In the genomic region with DNA sequence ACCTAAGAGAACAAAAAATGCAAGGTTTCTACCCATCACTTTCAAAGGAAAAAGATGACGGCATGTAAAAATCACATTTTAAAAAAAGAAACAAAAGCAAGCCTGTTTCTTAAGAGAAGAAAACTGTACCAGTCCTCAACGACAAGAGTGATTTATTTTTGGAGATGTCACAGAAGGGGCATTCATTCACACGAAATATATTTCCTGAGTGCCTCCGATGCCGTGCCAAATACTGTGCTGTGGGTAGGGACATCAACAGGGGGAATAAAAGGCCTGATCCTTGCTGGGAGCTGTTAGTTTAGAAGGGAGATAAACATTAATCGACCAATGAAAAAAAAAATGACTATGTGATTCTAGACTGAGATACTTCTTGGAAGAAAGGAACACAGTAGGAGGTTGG, we compare ENCODE assay signal across 23 cellular contexts.
"Had no signal": no experiment of that assay in that cellular context is flagged by ENCODE, and none has a peak within 500 bp of the region (broad histone marks: within the 10 kb centered on the region; RNA-seq: fewer than 3 reads in every experiment).

No MANE protein-coding gene starts in this region.

- H3K9me3 Mint-ChIP-seq: activated B cell treated with CpG ODN at 0.5 μM for 24 hours; activated CD4-positive, alpha-beta T cell treated with anti-CD3 and anti-CD28 coated beads, Interleukin-2, amount 10 ng/mL, durations not matched to agents 24 days and 14 days; activated naive CD4-positive, alpha-beta T cell treated with anti-CD3 and anti-CD28 coated beads, Interleukin-2, amount 10 ng/mL, durations not matched to agents 7 days and 5 days had no signal

- DNase-seq: activated B cell treated with CpG ODN at 0.5 μM for 24 hours; activated CD4-positive, alpha-beta T cell treated with anti-CD3 and anti-CD28 coated beads for 1 hour; activated CD4-positive, alpha-beta T cell treated with anti-CD3 and anti-CD28 coated beads, Interleukin-2, amount 10 ng/mL, durations not matched to agents 24 days and 14 days; activated CD4-positive, alpha-beta T cell treated with anti-CD3 and anti-CD28 coated beads, Interleukin-2, amount 50 U/mL, for 48 hours; activated CD8-positive, alpha-beta memory T cell treated with anti-CD3 and anti-CD28 coated beads for 24 hours; activated gamma-delta T cell; activated naive CD4-positive, alpha-beta T cell treated with anti-CD3 and anti-CD28 coated beads, Interleukin-2, amount 10 ng/mL, durations not matched to agents 7 days and 5 days; activated naive CD8-positive, alpha-beta T cell treated with anti-CD3 and anti-CD28 coated beads for 36 hours; activated T-cell treated with anti-CD3 and anti-CD28 coated beads, Interleukin-2, amount 50 U/mL, for 48 hours; Kasumi-1; KBM-7; NCI-H1105 treated with DMSO at 0.1 percent for 48 hours; NCI-H1436 treated with DMSO at 0.1 percent for 48 hours; NCI-H187; NCI-H2081; NCI-H510A treated with DMSO at 0.1 percent for 48 hours; NCI-H69; NK-92 treated with Interleukin-12 subunit alpha and Interleukin-12 subunit beta, amount 100 ng/mL, for 24 hours; Peyer's patch; SHP77; T-helper 17 cell; T-helper 9 cell had no signal

- H3K4me3 ChIP-seq: Peyer's patch had no signal

- H3K36me3 Mint-ChIP-seq: activated naive CD4-positive, alpha-beta T cell treated with anti-CD3 and anti-CD28 coated beads, Interleukin-2, amount 10 ng/mL, durations not matched to agents 7 days and 5 days; activated naive CD8-positive, alpha-beta T cell treated with anti-CD3 and anti-CD28 coated beads for 36 hours had no signal

- H3K27me3 ChIP-seq: Peyer's patch had no signal

- H3K27me3 Mint-ChIP-seq: activated B cell treated with CpG ODN at 0.5 μM for 24 hours; activated CD4-positive, alpha-beta T cell treated with anti-CD3 and anti-CD28 coated beads, Interleukin-2, amount 10 ng/mL, durations not matched to agents 24 days and 14 days; activated naive CD4-positive, alpha-beta T cell treated with anti-CD3 and anti-CD28 coated beads, Interleukin-2, amount 10 ng/mL, durations not matched to agents 7 days and 5 days; activated naive CD8-positive, alpha-beta T cell treated with anti-CD3 and anti-CD28 coated beads for 36 hours; activated T-helper 17 cell treated with anti-CD3 and anti-CD28 coated beads, Interleukin-2, amount 50 U/mL, for 72 hours; T-helper 17 cell had no signal

- H3K4me1 ChIP-seq: Peyer's patch had no signal

- H3K27ac Mint-ChIP-seq: activated B cell treated with CpG ODN at 0.5 μM for 24 hours; activated CD4-positive, alpha-beta T cell treated with anti-CD3 and anti-CD28 coated beads, Interleukin-2, amount 10 ng/mL, durations not matched to agents 24 days and 14 days; activated naive CD4-positive, alpha-beta T cell treated with anti-CD3 and anti-CD28 coated beads, Interleukin-2, amount 10 ng/mL, durations not matched to agents 7 days and 5 days; activated naive CD8-positive, alpha-beta T cell treated with anti-CD3 and anti-CD28 coated beads for 36 hours; activated T-helper 17 cell treated with anti-CD3 and anti-CD28 coated beads, Interleukin-2, amount 50 U/mL, for 72 hours; T-helper 17 cell had no signal

- H3K9me3 ChIP-seq: Peyer's patch had no signal

- H3K27ac ChIP-seq: Peyer's patch had no signal

- H3K36me3 ChIP-seq: Peyer's patch had no signal

- H3K4me3 Mint-ChIP-seq: activated B cell treated with CpG ODN at 0.5 μM for 24 hours; activated CD4-positive, alpha-beta T cell treated with anti-CD3 and anti-CD28 coated beads, Interleukin-2, amount 10 ng/mL, durations not matched to agents 24 days and 14 days; activated naive CD4-positive, alpha-beta T cell treated with anti-CD3 and anti-CD28 coated beads, Interleukin-2, amount 10 ng/mL, durations not matched to agents 7 days and 5 days; activated naive CD8-positive, alpha-beta T cell treated with anti-CD3 and anti-CD28 coated beads for 36 hours; activated T-helper 17 cell treated with anti-CD3 and anti-CD28 coated beads, Interleukin-2, amount 50 U/mL, for 72 hours; T-helper 17 cell had no signal

- H3K4me1 Mint-ChIP-seq: activated B cell treated with CpG ODN at 0.5 μM for 24 hours; activated CD4-positive, alpha-beta T cell treated with anti-CD3 and anti-CD28 coated beads, Interleukin-2, amount 10 ng/mL, durations not matched to agents 24 days and 14 days; activated naive CD4-positive, alpha-beta T cell treated with anti-CD3 and anti-CD28 coated beads, Interleukin-2, amount 10 ng/mL, durations not matched to agents 7 days and 5 days; activated naive CD8-positive, alpha-beta T cell treated with anti-CD3 and anti-CD28 coated beads for 36 hours; activated T-helper 17 cell treated with anti-CD3 and anti-CD28 coated beads, Interleukin-2, amount 50 U/mL, for 72 hours; T-helper 17 cell had no signal
